ENCODE assay signal across 13 cellular contexts in genomic region chr3:12393894-12394293, GRCh38.
A peak's percentile ranks its signal among the peaks of the same experiment; 100 is the strongest.
DNase-seq lines count a peak whose midpoint lies in the region; ATAC-seq and TF ChIP-seq lines count a peak whose summit lies in the region.
"Had no signal": no experiment of that assay in that cellular context is flagged by ENCODE, and none has a peak within 500 bp of the region (broad histone marks: within the 10 kb centered on the region; RNA-seq: fewer than 3 reads in every experiment).

No MANE protein-coding gene starts in this region.

- BruUV-seq in MCF 10A (replicated peaks; lab: Mats Ljungman, UMichigan) (no TSS peak), Panc1 (replicated peaks; lab: Mats Ljungman, UMichigan) (no TSS peak)

- TF ChIP-seq CTCF in MCF 10A (IDR thresholded peaks at IDR 0.05; ENCODE audit: unreplicated experiment) (no peak), breast epithelium (IDR thresholded peaks at IDR 0.05) (no peak), Panc1 (IDR thresholded peaks at IDR 0.05) (no peak), fibroblast of the aortic adventitia (IDR thresholded peaks at IDR 0.05; ENCODE audit: insufficient read depth, low read length) (no peak), tibial nerve (IDR thresholded peaks at IDR 0.05) (no peak)

- CTCF ChIA-PET in MCF 10A (lab: Yijun Ruan, JAX): interaction anchor here (0.6 kb wide), 1 partner anchor 254 kb away, joined by 3 read pairs; no protein-coding TSS in a partner anchor
- CTCF ChIA-PET in Panc1 (lab: Charles Lee): no interaction called here

- peaks cover 5% of the 10 kb centered on the region for H3K4me1 Mint-ChIP-seq in MCF 10A (ENCODE audit: insufficient read depth, unreplicated experiment)

- POLR2A ChIA-PET in MCF 10A (lab: Yijun Ruan, JAX): interaction anchor here (0.7 to 1.4 kb wide), 5 partner anchors 12 to 511 kb away, joined by 3 to 4 read pairs (median 3); no protein-coding TSS in a partner anchor
- POLR2A ChIA-PET in Panc1 (lab: Charles Lee): interaction anchor here (0.5 kb wide), 1 partner anchor 452 kb away, joined by 3 read pairs; no protein-coding TSS in a partner anchor

- H3K27ac Mint-ChIP-seq in MCF 10A (ENCODE audit: low read depth, unreplicated experiment): no peak overlapping the region
- H3K27ac Mint-ChIP-seq: activated CD4-positive, alpha-beta memory T cell treated with anti-CD3 and anti-CD28 coated beads, Interleukin-2, amount 10 ng/mL, durations not matched to agents 7 days and 5 days had no signal

- WGBS in tibial nerve, 2 donors: 73 to 97% methylated on average over 1 of the region's 1 CpG

- DNase-seq in MCF 10A (ENCODE audit: unreplicated experiment) (peak; percentile 92), breast epithelium (ENCODE audit: low spot score in 2 of 2) (no peak), Panc1 (ENCODE audit: low read depth, low spot score) (no peak), fibroblast of the aortic adventitia (ENCODE audit: low read depth) (peak; percentile 99), tibial nerve (ENCODE audit: low spot score in 2 of 2) (peak in 1 of 2 donors; percentile 37), islet precursor cell (no peak), KG1 (lab: John Stamatoyannopoulos, UW) (no peak)
- no peak for DNase-seq in activated naive CD4-positive, alpha-beta T cell (lab: John Stamatoyannopoulos, UW)
- DNase-seq: activated CD4-positive, alpha-beta memory T cell treated with anti-CD3 and anti-CD28 coated beads, Interleukin-2, amount 10 ng/mL, durations not matched to agents 7 days and 5 days; central memory CD4-positive, alpha-beta T cell; NCI-H1105; SHP77 had no signal

- no peak overlapping the region for H3K4me3 Mint-ChIP-seq in MCF 10A (ENCODE audit: unreplicated experiment)
- H3K4me3 Mint-ChIP-seq: activated CD4-positive, alpha-beta memory T cell treated with anti-CD3 and anti-CD28 coated beads, Interleukin-2, amount 10 ng/mL, durations not matched to agents 7 days and 5 days had no signal

- H3K36me3 ChIP-seq in breast epithelium (no peaks in the 10 kb centered on the region), Panc1 (ENCODE audit: control insufficient read depth, insufficient read depth, low read length) (peaks cover 5% of the 10 kb centered on the region; the same call in 1 of the 2 replicates), tibial nerve (no peaks in the 10 kb centered on the region)
- H3K36me3 ChIP-seq: vagina had no signal

- H3K9me3 ChIP-seq in breast epithelium (no peaks in the 10 kb centered on the region), Panc1 (ENCODE audit: control insufficient read depth, insufficient read depth, low read depth, low read length) (no peaks in the 10 kb centered on the region), tibial nerve (no peaks in the 10 kb centered on the region)
- H3K9me3 ChIP-seq: vagina had no signal

- in situ Hi-C loops in Panc1 (cut with HindIII; ENCODE audit: low pct_unique_long_range_greater_than_20kb, low sequenced_read_pairs): no loop called here

- TF ChIP-seq POLR2A in breast epithelium (IDR thresholded peaks at IDR 0.05) (no peak), tibial nerve (IDR thresholded peaks at IDR 0.05) (no peak)

- H3K27me3 ChIP-seq in breast epithelium (no peaks in the 10 kb centered on the region), Panc1 (ENCODE audit: control insufficient read depth, insufficient read depth, low read length) (no peaks in the 10 kb centered on the region), tibial nerve (no peaks in the 10 kb centered on the region)
- H3K27me3 ChIP-seq: vagina had no signal

- peak; percentile 23 to 84 for TF ChIP-seq EP300 in tibial nerve (IDR thresholded peaks at IDR 0.05)

- H3K27ac ChIP-seq in breast epithelium (no peak overlapping the region), Panc1 (ENCODE audit: low read length) (peak overlapping the region; percentile 88), tibial nerve (no peak overlapping the region)
- H3K27ac ChIP-seq: vagina had no signal

- no peaks in the 10 kb centered on the region for H3K4me1 ChIP-seq in breast epithelium
- peaks cover 28% of the 10 kb centered on the region for H3K4me1 ChIP-seq in Panc1 (ENCODE audit: control insufficient read depth, insufficient read depth, low read length)
- peaks cover 0 to 11% (median 4%) of the 10 kb centered on the region in 4 donors for H3K4me1 ChIP-seq in tibial nerve

- no peak for ATAC-seq in Panc1

- H3K36me3 Mint-ChIP-seq in MCF 10A (ENCODE audit: insufficient read depth, unreplicated experiment): peaks cover 4% of the 10 kb centered on the region

- no peaks in the 10 kb centered on the region for H3K27me3 Mint-ChIP-seq in MCF 10A (ENCODE audit: insufficient read depth, unreplicated experiment)

- H3K4me3 ChIP-seq in breast epithelium: no peak overlapping the region
- H3K4me3 ChIP-seq in Panc1 (ENCODE audit: low read depth in 2 of 2, low read length in 2 of 2): no peak overlapping the region
- no peak overlapping the region for H3K4me3 ChIP-seq in fibroblast of the aortic adventitia (ENCODE audit: low read depth, low read length)
- H3K4me3 ChIP-seq in tibial nerve: no peak overlapping the region
- H3K4me3 ChIP-seq: vagina had no signal

- intact Hi-C loops in MCF 10A (cut with micrococcal nuclease) (no loop called here), breast epithelium (cut with DNase I; ENCODE audit: low total_unique reads) (no loop called here), Panc1 (cut with micrococcal nuclease; ENCODE audit: unreplicated experiment) (no loop called here)

- H3K9me3 Mint-ChIP-seq in MCF 10A (ENCODE audit: unreplicated experiment): no peaks in the 10 kb centered on the region
- H3K9me3 Mint-ChIP-seq: activated CD4-positive, alpha-beta memory T cell treated with anti-CD3 and anti-CD28 coated beads, Interleukin-2, amount 10 ng/mL, durations not matched to agents 7 days and 5 days had no signal

Comparison
In these comparisons a context has a peak if more than half of its experiments do, and no peak if none do; other contexts are left out.
1. DNase-seq: peak in MCF 10A (single experiment) and fibroblast of the aortic adventitia (single experiment); none in breast epithelium (0 of 2), Panc1 (single experiment), activated naive CD4-positive, alpha-beta T cell (0 of 4), islet precursor cell (single experiment) and KG1 (single experiment).